In genomic region chr7:67066935-67067622, GRCh38 we compare ENCODE assay signal across 8 cellular contexts.
DNase-seq lines count a peak whose midpoint lies in the region; ATAC-seq and TF ChIP-seq lines count a peak whose summit lies in the region.
"Not testable (repeated sequence)": the region's sequence is repeated elsewhere in the genome, so short reads cannot be mapped to it uniquely, and the experiment has no call there.

No MANE protein-coding gene starts in this region.

- not testable (repeated sequence) for H3K36me3 ChIP-seq in breast epithelium
- peaks cover 4 to 60% (median 34%) of the 10 kb centered on the region in 4 donors for H3K36me3 ChIP-seq in stomach

- peak overlapping the region; percentile 15 to 70 for H3K27ac ChIP-seq in breast epithelium
- H3K27ac ChIP-seq in stomach, result peak overlapping the region in 4 of 5 donors; percentile 49 to 69 (median 62)

- H3K27me3 Mint-ChIP-seq in activated B cell treated with CpG ODN at 0.5 μM for 24 hours, memory B cell: not testable (repeated sequence)

- H3K27ac Mint-ChIP-seq in activated B cell treated with CpG ODN at 0.5 μM for 24 hours (peak overlapping the region; percentile 6), memory B cell (peak overlapping the region; percentile 73)

- peaks cover 73% of the 10 kb centered on the region for H3K36me3 Mint-ChIP-seq in activated B cell treated with CpG ODN at 0.5 μM for 24 hours (ENCODE audit: low read depth)
- peaks cover 49% of the 10 kb centered on the region for H3K36me3 Mint-ChIP-seq in memory B cell

- not testable (repeated sequence) for TF ChIP-seq POLR2A in breast epithelium (IDR thresholded peaks at IDR 0.05); stomach (IDR thresholded peaks at IDR 0.05)

- TF ChIP-seq EP300 in stomach (IDR thresholded peaks at IDR 0.05), result not testable (repeated sequence)

- CTCF ChIA-PET in activated B cell treated with CpG ODN at 0.5 μM for 24 hours (lab: Charles Lee), result not testable (repeated sequence)

- H3K4me3 Mint-ChIP-seq in activated B cell treated with CpG ODN at 0.5 μM for 24 hours, memory B cell: not testable (repeated sequence)

- TF ChIP-seq CTCF in AG09319 (IDR thresholded peaks at IDR 0.05; ENCODE audit: low read depth, low read length); activated B cell treated with CpG ODN at 0.5 μM for 24 hours (IDR thresholded peaks at IDR 0.05); breast epithelium (IDR thresholded peaks at IDR 0.05); fibroblast of villous mesenchyme (IDR thresholded peaks at IDR 0.05; ENCODE audit: insufficient read depth, low read depth, low read length); stomach (IDR thresholded peaks at IDR 0.05): not testable (repeated sequence)

- ATAC-seq in GM19025 (IDR thresholded peaks at IDR 0.05; ENCODE audit: low read depth, unreplicated experiment) (peak; percentile 86), HG03280 (IDR thresholded peaks at IDR 0.05; ENCODE audit: unreplicated experiment) (peak; percentile 59), memory B cell (ENCODE audit: low read depth) (peak; percentile 35)
- not testable (repeated sequence) for ATAC-seq in activated B cell treated with CpG ODN at 0.5 μM for 24 hours (ENCODE audit: low read depth)

- not testable (repeated sequence) for H3K4me1 ChIP-seq in breast epithelium, stomach

- H3K4me1 Mint-ChIP-seq in activated B cell treated with CpG ODN at 0.5 μM for 24 hours, memory B cell: not testable (repeated sequence)

- H3K9me3 Mint-ChIP-seq in activated B cell treated with CpG ODN at 0.5 μM for 24 hours, memory B cell: not testable (repeated sequence)

- DNase-seq in AG09319 (ENCODE audit: extremely low read depth, low read depth), result peak; percentile 76
- DNase-seq in activated B cell treated with CpG ODN at 0.5 μM for 24 hours; breast epithelium (ENCODE audit: low spot score in 2 of 2); memory B cell (ENCODE audit: low spot score in 2 of 2); stomach: not testable (repeated sequence)
- peak; percentile 93 for DNase-seq in fibroblast of villous mesenchyme (ENCODE audit: low read depth)

- intact Hi-C loops in activated B cell treated with CpG ODN at 0.5 μM for 24 hours (cut with micrococcal nuclease); breast epithelium (cut with DNase I; ENCODE audit: low total_unique reads); stomach (cut with DNase I; ENCODE audit: low total_unique reads): not testable (repeated sequence)

- H3K4me3 ChIP-seq in breast epithelium, result peak overlapping the region in 2 of 3 donors; percentile 24 to 53
- H3K4me3 ChIP-seq in fibroblast of villous mesenchyme (ENCODE audit: low read depth, low read length), result peak overlapping the region; percentile 49
- H3K4me3 ChIP-seq in stomach, result peak overlapping the region in 2 of 4 donors; percentile 0 to 28

- not testable (repeated sequence) for H3K27me3 ChIP-seq in breast epithelium, stomach

- 64 to 74% (median 74%) methylated on average over 9 of the region's 9 CpGs for WGBS in stomach, 5 donors

- POLR2A ChIA-PET in activated B cell treated with CpG ODN at 0.5 μM for 24 hours (lab: Charles Lee), result not testable (repeated sequence)

- not testable (repeated sequence) for H3K9me3 ChIP-seq in breast epithelium, stomach
